Comparison of ENCODE assay signal across 9 cellular contexts in genomic region chr2:237483018-237483731, GRCh38. TPM values are rescaled to one million over a fixed set of nuclear protein-coding genes. Genes with fewer than 3 reads are reported as not detected.
DNase-seq lines count a peak whose midpoint lies in the region; ATAC-seq and TF ChIP-seq lines count a peak whose summit lies in the region.
"Had no signal": no experiment of that assay in that cellular context is flagged by ENCODE, and none has a peak within 500 bp of the region (broad histone marks: within the 10 kb centered on the region; RNA-seq: fewer than 3 reads in every experiment).

No MANE protein-coding gene starts in this region.

- H3K9me3 Mint-ChIP-seq in H9 = no peaks in the 10 kb centered on the region; a peak in 1 of 5 replicates
- no peaks in the 10 kb centered on the region for H3K9me3 Mint-ChIP-seq in activated CD8-positive, alpha-beta T cell treated with anti-CD3 and anti-CD28 coated beads for 36 hours

- no peak overlapping the region for H3K9ac ChIP-seq in H9 (ENCODE audit: extremely low read depth, insufficient read length, low read length)
- H3K9ac ChIP-seq in smooth muscle cell (ENCODE audit: low read depth) = no peak overlapping the region

- no peak overlapping the region for H2BK20ac ChIP-seq in H9 (ENCODE audit: low read depth, low read length, poor library complexity, severe bottlenecking)

- H3K4me1 Mint-ChIP-seq in H9 = peaks cover 10 to 18% of the 10 kb centered on the region in 2 experiments
- no peaks in the 10 kb centered on the region for H3K4me1 Mint-ChIP-seq in activated CD8-positive, alpha-beta T cell treated with anti-CD3 and anti-CD28 coated beads for 36 hours (ENCODE audit: low read depth)

- no peak overlapping the region for H3K4me3 ChIP-seq in gastroesophageal sphincter
- H3K4me3 ChIP-seq in smooth muscle cell = no peak overlapping the region
- H3K4me3 ChIP-seq: dorsolateral prefrontal cortex had no signal

- no peak overlapping the region for H3K4ac ChIP-seq in H9 (ENCODE audit: low read depth, low read length)

- H4K20me1 ChIP-seq in H9 (ENCODE audit: control insufficient read depth, insufficient read depth, insufficient read length) = no peaks in the 10 kb centered on the region
- H4K20me1 ChIP-seq in smooth muscle cell (ENCODE audit: low read depth) = no peaks in the 10 kb centered on the region

- ATAC-seq in gastroesophageal sphincter = peak; percentile 42
- ATAC-seq in GM21576 (IDR thresholded peaks at IDR 0.05; ENCODE audit: unreplicated experiment) = no peak
- ATAC-seq in HG03045 (IDR thresholded peaks at IDR 0.05; ENCODE audit: unreplicated experiment) = no peak
- ATAC-seq in activated CD8-positive, alpha-beta T cell treated with anti-CD3 and anti-CD28 coated beads for 36 hours = no peak

- H3K9me3 ChIP-seq in H9 (ENCODE audit: control insufficient read depth, low read depth, low read length) = no peaks in the 10 kb centered on the region
- no peaks in the 10 kb centered on the region for H3K9me3 ChIP-seq in gastroesophageal sphincter
- no peaks in the 10 kb centered on the region for H3K9me3 ChIP-seq in smooth muscle cell (replicated peaks; ENCODE audit: low read depth)

- no peak overlapping the region for H2BK5ac ChIP-seq in H9 (ENCODE audit: insufficient read length, low read length)

- peak; percentile 39; the same call in 1 of the 3 replicates for TF ChIP-seq CTCF in H9 (conservative IDR thresholded peaks at IDR 0.05)
- TF ChIP-seq CTCF in gastroesophageal sphincter (IDR thresholded peaks at IDR 0.05) = no peak
- peak; percentile 41 for TF ChIP-seq CTCF in smooth muscle cell (IDR thresholded peaks at IDR 0.05; ENCODE audit: borderline replicate concordance, insufficient read depth, poor library complexity, severe bottlenecking)
- TF ChIP-seq CTCF in activated CD8-positive, alpha-beta T cell treated with anti-CD3 and anti-CD28 coated beads for 36 hours (IDR thresholded peaks at IDR 0.05) = no peak

- no peaks in the 10 kb centered on the region for H3K36me3 Mint-ChIP-seq in H9 (ENCODE audit: insufficient read depth in 1 of 3, low read depth in 3 of 3)
- no peaks in the 10 kb centered on the region for H3K36me3 Mint-ChIP-seq in activated CD8-positive, alpha-beta T cell treated with anti-CD3 and anti-CD28 coated beads for 36 hours (ENCODE audit: low read depth)

- H2BK120ac ChIP-seq in H9 (ENCODE audit: low read depth, low read length, poor library complexity, severe bottlenecking) = no peak overlapping the region

- H3K23me2 ChIP-seq in H9 (ENCODE audit: insufficient read length, low read depth, low read length, poor library complexity, severe bottlenecking) = peaks cover 12% of the 10 kb centered on the region

- H3T11ph ChIP-seq in H9 (ENCODE audit: low read length) = no peak overlapping the region

- intact Hi-C loops in activated CD8-positive, alpha-beta T cell treated with anti-CD3 and anti-CD28 coated beads for 36 hours (cut with micrococcal nuclease) = no loop called here

- no peak overlapping the region for H2AFZ ChIP-seq in H9 (ENCODE audit: low read length)
- H2AFZ ChIP-seq in smooth muscle cell (ENCODE audit: low read depth) = no peak overlapping the region

- H3K56ac ChIP-seq in H9 (ENCODE audit: insufficient read length, low read depth, low read length) = no peak overlapping the region

- H3K79me2 ChIP-seq in H9 (ENCODE audit: insufficient read depth, low read length) (no peaks in the 10 kb centered on the region), smooth muscle cell (ENCODE audit: low read depth) (peaks cover 14% of the 10 kb centered on the region)

- H3K36me3 ChIP-seq in gastroesophageal sphincter (no peaks in the 10 kb centered on the region), smooth muscle cell (ENCODE audit: low read depth) (no peaks in the 10 kb centered on the region)

- TF ChIP-seq POLR2A in gastroesophageal sphincter (IDR thresholded peaks at IDR 0.05) = no peak

- H3K23ac ChIP-seq in H9 (ENCODE audit: insufficient read length, low read depth, low read length) = no peak overlapping the region

- CTCF ChIA-PET in activated CD8-positive, alpha-beta T cell treated with anti-CD3 and anti-CD28 coated beads for 36 hours (lab: Charles Lee) = interaction anchor here (1.8 to 2.5 kb wide), 3 partner anchors 8 to 62 kb away, joined by 7 to 8 read pairs (median 8); no protein-coding TSS in a partner anchor

- H3F3A ChIP-seq in smooth muscle cell (ENCODE audit: low read depth) = peaks cover 10% of the 10 kb centered on the region

- DNase-seq in H9 (no peak), SK-MEL-5 (ENCODE audit: low read depth, low spot score) (peak; percentile 89), smooth muscle cell (lab: John Stamatoyannopoulos, UW; ENCODE audit: unreplicated experiment) (no peak), medulla oblongata (ENCODE audit: extremely low spot score) (no peak)
- DNase-seq in activated CD8-positive, alpha-beta T cell treated with anti-CD3 and anti-CD28 coated beads for 36 hours = no peak

- WGBS in H9 (ENCODE audit: extremely low coverage, insufficient read length, low lambda C conversion rate) = no CpG with 5 or more reads among the region's 9 CpGs
- WGBS in gastroesophageal sphincter (ENCODE audit: low coverage in 1 of 2), 2 donors = 73 to 80% methylated on average over 4 to 7 of the region's 9 CpGs
- WGBS in smooth muscle cell (ENCODE audit: low lambda C conversion rate) = 43% methylated on average over 9 of the region's 9 CpGs

- H3K4me2 ChIP-seq in H9 (ENCODE audit: insufficient read depth, insufficient read length, low read length) (no peak overlapping the region), smooth muscle cell (peak overlapping the region; percentile 63)

- H3K27ac ChIP-seq in H9 (ENCODE audit: insufficient read length, low read depth, low read length) = no peak overlapping the region
- H3K27ac ChIP-seq in gastroesophageal sphincter = peak overlapping the region in 3 of 4 donors; percentile 37 to 65 (median 52)
- H3K27ac ChIP-seq in smooth muscle cell (ENCODE audit: low read depth) = peak overlapping the region; percentile 72

- H3K4me1 ChIP-seq in H9 (ENCODE audit: insufficient read depth, low read length) (no peaks in the 10 kb centered on the region), gastroesophageal sphincter (peaks cover 0 to 59% (median 15%) of the 10 kb centered on the region in 3 donors), smooth muscle cell (ENCODE audit: low read depth) (peaks cover 3% of the 10 kb centered on the region)

- no peak overlapping the region for H3K14ac ChIP-seq in H9 (ENCODE audit: insufficient read depth, low read length)

- H4K91ac ChIP-seq in H9 (ENCODE audit: insufficient read length, low read depth, low read length) = no peak overlapping the region

- in situ Hi-C loops in SK-MEL-5 (cut with HindIII; ENCODE audit: low pct_unique_long_range_greater_than_20kb, low sequenced_read_pairs) = no loop called here

- no peak overlapping the region for H4K5ac ChIP-seq in H9 (ENCODE audit: insufficient read length, low read depth, low read length)

- no peak overlapping the region for H2BK12ac ChIP-seq in H9 (ENCODE audit: insufficient read length, low read depth, low read length)

- TF ChIP-seq EP300 in gastroesophageal sphincter (IDR thresholded peaks at IDR 0.05) = no peak

- peaks cover 91% of the 10 kb centered on the region for H3K27me3 Mint-ChIP-seq in H9 (ENCODE audit: low read depth)
- peaks cover 37% of the 10 kb centered on the region for H3K27me3 Mint-ChIP-seq in activated CD8-positive, alpha-beta T cell treated with anti-CD3 and anti-CD28 coated beads for 36 hours

- H3K4me3 Mint-ChIP-seq in H9 = no peak overlapping the region
- H3K4me3 Mint-ChIP-seq in activated CD8-positive, alpha-beta T cell treated with anti-CD3 and anti-CD28 coated beads for 36 hours = no peak overlapping the region

- no peak overlapping the region for H3K18ac ChIP-seq in H9 (ENCODE audit: insufficient read length, low read depth, low read length)

- no peaks in the 10 kb centered on the region for H3K79me1 ChIP-seq in H9 (ENCODE audit: insufficient read depth, low read depth, low read length, poor library complexity, severe bottlenecking)

- H2BK15ac ChIP-seq in H9 (ENCODE audit: low read depth, low read length) = no peak overlapping the region

- peaks cover 19% of the 10 kb centered on the region; the same call in 1 of the 2 replicates for H3K27me3 ChIP-seq in H9 (ENCODE audit: insufficient read depth, low read length)
- H3K27me3 ChIP-seq in gastroesophageal sphincter = peaks cover 25% of the 10 kb centered on the region
- no peaks in the 10 kb centered on the region for H3K27me3 ChIP-seq in smooth muscle cell (ENCODE audit: low read depth)

- POLR2A ChIA-PET in activated CD8-positive, alpha-beta T cell treated with anti-CD3 and anti-CD28 coated beads for 36 hours (lab: Charles Lee) = interaction anchor here (0.7 kb wide), 1 partner anchor 22 kb away, joined by 3 read pairs; no protein-coding TSS in a partner anchor

- H3K27ac Mint-ChIP-seq in H9 = no peak overlapping the region; a peak in 1 of 7 replicates
- no peak overlapping the region for H3K27ac Mint-ChIP-seq in activated CD8-positive, alpha-beta T cell treated with anti-CD3 and anti-CD28 coated beads for 36 hours

- H4K8ac ChIP-seq in H9 (replicated peaks; ENCODE audit: insufficient read length, low read depth, low read length) = no peak overlapping the region

- H2AK5ac ChIP-seq in H9 (ENCODE audit: insufficient read length, low read length) = no peak overlapping the region

RNA-seq across cellular contexts. Expression of gene MLPH, which starts 3.9 kb away (rescaled TPM):
- 3.4 TPM in 2 replicates for total RNA-seq in H9 (2021)
- 82.9 and 92.8 TPM in 2 replicates for total RNA-seq in SK-MEL-5 (2014; rRNA removed; shearing (Covaris generic))
- 41.2 and 50.8 TPM in 2 replicates for polyA plus RNA-seq in SK-MEL-5 (2015; cell fraction: cytosol; rRNA removed)
- polyA plus RNA-seq in SK-MEL-5 (2015; cell fraction: nucleus; rRNA removed) = 957 and 1,306 TPM in 2 replicates
- total RNA-seq in gastroesophageal sphincter = 10 to 100 TPM in 2 of 4 donors, 1 to 10 TPM in 2; 1.8 to 13.8 (median 10.8) TPM
- 15.7 and 36.4 TPM in 2 replicates for total RNA-seq in smooth muscle cell
- 32.8 and 40.1 TPM in 2 replicates for polyA plus RNA-seq in smooth muscle cell
- total RNA-seq in activated CD8-positive, alpha-beta T cell treated with anti-CD3 and anti-CD28 coated beads for 36 hours = not detected

Comparison
In these comparisons a context has a peak if more than half of its experiments do, and no peak if none do; other contexts are left out.
1. CTCF ChIP-seq: peak in H9 (single experiment) and smooth muscle cell (single experiment); none in gastroesophageal sphincter (0 of 4) and activated CD8-positive, alpha-beta T cell treated with anti-CD3 and anti-CD28 coated beads for 36 hours (single experiment).